In genomic region chr11:60128866-60129265, GRCh38 we compare ENCODE assay signal across 7 cellular contexts. TPM values are rescaled to one million over a fixed set of nuclear protein-coding genes. Genes with fewer than 3 reads are reported as not detected.
"Had no signal": no experiment of that assay in that cellular context is flagged by ENCODE, and none has a peak within 500 bp of the region (broad histone marks: within the 10 kb centered on the region; RNA-seq: fewer than 3 reads in every experiment).

No MANE protein-coding gene starts in this region.

RNA-seq across cellular contexts. Expression of gene MS4A2, which starts 40.4 kb away (rescaled TPM):
- total RNA-seq: GM23248, GM23338, H1, H4, H7, H9, HFFc6 had no signal
- polyA plus RNA-seq: GM23248, GM23338, H1 had no signal

RNA-seq across cellular contexts. Expression of gene MS4A6A, which starts 54.0 kb away (rescaled TPM):
- total RNA-seq: GM23248, GM23338, H1, H4, H7, H9, HFFc6 had no signal
- polyA plus RNA-seq: GM23248, GM23338, H1 had no signal
